1 cellular context compared by ENCODE assay signal in the genomic region with DNA sequence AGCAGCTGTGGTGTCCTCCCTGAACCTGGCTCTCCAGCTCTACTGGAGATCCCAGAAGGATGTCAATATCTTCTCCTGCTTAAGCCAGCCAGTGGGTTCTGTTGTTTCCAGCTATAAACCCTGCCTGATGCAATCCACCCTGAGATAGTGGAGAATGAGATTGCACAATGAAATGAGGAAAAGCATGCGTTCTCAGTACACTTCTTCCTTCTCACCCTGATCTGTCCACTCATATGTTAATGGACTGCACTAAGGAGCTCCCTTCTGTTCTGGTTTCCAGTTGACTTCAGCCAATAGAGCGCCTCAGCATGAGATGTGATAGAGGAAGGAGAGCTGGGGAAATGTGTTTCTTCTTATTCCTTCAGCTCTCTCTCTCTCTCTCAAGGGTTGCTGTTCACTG.
TF ChIP-seq lines count a peak whose summit lies in the region.

No MANE protein-coding gene starts in this region.

TF ChIP-seq in HepG2, 621 proteins besides CTCF, POLR2A, EP300 and RAD21:
- TF ChIP-seq CEBPB (IDR thresholded peaks at IDR 0.05; ENCODE audit: borderline replicate concordance, low read depth, low read length): peak; percentile 59
- TF ChIP-seq, protein P1, sequence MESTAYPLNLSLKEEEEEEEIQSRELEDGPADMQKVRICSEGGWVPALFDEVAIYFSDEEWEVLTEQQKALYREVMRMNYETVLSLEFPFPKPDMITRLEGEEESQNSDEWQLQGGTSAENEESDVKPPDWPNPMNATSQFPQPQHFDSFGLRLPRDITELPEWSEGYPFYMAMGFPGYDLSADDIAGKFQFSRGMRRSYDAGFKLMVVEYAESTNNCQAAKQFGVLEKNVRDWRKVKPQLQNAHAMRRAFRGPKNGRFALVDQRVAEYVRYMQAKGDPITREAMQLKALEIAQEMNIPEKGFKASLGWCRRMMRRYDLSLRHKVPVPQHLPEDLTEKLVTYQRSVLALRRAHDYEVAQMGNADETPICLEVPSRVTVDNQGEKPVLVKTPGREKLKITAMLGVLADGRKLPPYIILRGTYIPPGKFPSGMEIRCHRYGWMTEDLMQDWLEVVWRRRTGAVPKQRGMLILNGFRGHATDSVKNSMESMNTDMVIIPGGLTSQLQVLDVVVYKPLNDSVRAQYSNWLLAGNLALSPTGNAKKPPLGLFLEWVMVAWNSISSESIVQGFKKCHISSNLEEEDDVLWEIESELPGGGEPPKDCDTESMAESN (CRISPR knock-in tag; conservative IDR thresholded peaks at IDR 0.05): no peak
